Comparison of ENCODE assay signal across 1 cellular context in genomic region chr2:112764071-112765044, GRCh38.
TF ChIP-seq lines count a peak whose summit lies in the region.

Gene CKAP2L (minus strand): TSS chr2:112764609. CDS start chr2:112764598, 11 bp downstream.

TF ChIP-seq in K562, 482 proteins besides CTCF, POLR2A, EP300 and RAD21 (continued from another document and continues in another):
- TF ChIP-seq ETS1 (conservative IDR thresholded peaks at IDR 0.05; ENCODE audit: control insufficient read depth, low read depth, low read length) (peak; percentile 70), HBP1 (CRISPR knock-in tag; IDR thresholded peaks at IDR 0.05) (no peak), ZNF212 (CRISPR knock-in tag; IDR thresholded peaks at IDR 0.05) (no peak), SFPQ (IDR thresholded peaks at IDR 0.05; ENCODE audit: low read depth, low read length) (no peak), MTA1 (IDR thresholded peaks at IDR 0.05; ENCODE audit: borderline replicate concordance) (no peak), MTA3 (IDR thresholded peaks at IDR 0.05; ENCODE audit: borderline replicate concordance) (peak; percentile 56; the same call in 1 of the 2 replicates), CHD1 (IDR thresholded peaks at IDR 0.05; ENCODE audit: low read length) (peak; percentile 54), ESRRA (IDR thresholded peaks at IDR 0.05; ENCODE audit: borderline replicate concordance, low read depth) (peak; percentile 91; the same call in 1 of the 2 replicates), ZNF134 (CRISPR knock-in tag; conservative IDR thresholded peaks at IDR 0.05) (no peak), ZNF280B (CRISPR knock-in tag; IDR thresholded peaks at IDR 0.05) (no peak), ZBTB1 (CRISPR knock-in tag; IDR thresholded peaks at IDR 0.05; ENCODE audit: borderline replicate concordance, low read depth) (peak; percentile 78), KDM4B (IDR thresholded peaks at IDR 0.05; ENCODE audit: borderline replicate concordance in 2 of 2, low read depth in 1 of 2) (no peak), NR2F6 (CRISPR knock-in tag; IDR thresholded peaks at IDR 0.05) (no peak), NFATC3 (IDR thresholded peaks at IDR 0.05) (no peak), HEY1 (CRISPR knock-in tag; IDR thresholded peaks at IDR 0.05; ENCODE audit: borderline replicate concordance) (no peak), ZNF174 (CRISPR knock-in tag; IDR thresholded peaks at IDR 0.05) (no peak), NFRKB (IDR thresholded peaks at IDR 0.05; ENCODE audit: low read depth) (peak; percentile 52; the same call in 1 of the 2 replicates), TEAD4 (IDR thresholded peaks at IDR 0.05; ENCODE audit: low read length) (0 out of 2 replicates have a peak, but pooled peaks have one; percentile 40), TEAD4 (CRISPR knock-in tag; IDR thresholded peaks at IDR 0.05; ENCODE audit: borderline replicate concordance) (no peak; the same call in 1 of the 2 replicates), ZMIZ1 (IDR thresholded peaks at IDR 0.05; ENCODE audit: low read depth in 2 of 2, low read length in 2 of 2) (no peak), ZFX (CRISPR knock-in tag; IDR thresholded peaks at IDR 0.05) (peak; percentile 96), NR4A1 (CRISPR knock-in tag; IDR thresholded peaks at IDR 0.05) (no peak), NR4A1 (tag; IDR thresholded peaks at IDR 0.05) (peak; percentile 57; the same call in 1 of the 2 replicates), ZNF140 (CRISPR knock-in tag; IDR thresholded peaks at IDR 0.05) (no peak), CHD7 (IDR thresholded peaks at IDR 0.05; ENCODE audit: low read depth, low read length) (no peak), ZKSCAN3 (CRISPR knock-in tag; IDR thresholded peaks at IDR 0.05) (no peak), STAG1 (CRISPR knock-in tag; IDR thresholded peaks at IDR 0.05; ENCODE audit: borderline replicate concordance) (no peak), USF2 (CRISPR knock-in tag; IDR thresholded peaks at IDR 0.05) (no peak), GTF2A2 (tag; IDR thresholded peaks at IDR 0.05) (no peak), CGGBP1 (CRISPR knock-in tag; IDR thresholded peaks at IDR 0.05) (no peak), U2AF1 (optimal IDR thresholded peaks at IDR 0.05; ENCODE audit: low read depth, low read length) (no peak), ZZZ3 (IDR thresholded peaks at IDR 0.05) (peak; percentile 48; the same call in 1 of the 2 replicates), GATAD2A (IDR thresholded peaks at IDR 0.05) (no peak), ZNF398 (CRISPR knock-in tag; IDR thresholded peaks at IDR 0.05) (no peak)
